8 cellular contexts compared by ENCODE assay signal in genomic region chr17:68019675-68020450, GRCh38. TPM values are rescaled to one million over a fixed set of nuclear protein-coding genes. Genes with fewer than 3 reads are reported as not detected.
DNase-seq lines count a peak whose midpoint lies in the region; ATAC-seq, FAIRE-seq and TF ChIP-seq lines count a peak whose summit lies in the region.

No MANE protein-coding gene starts in this region.

- 1 to 2% (median 1%) methylated on average over 20 to 54 of the region's 54 CpGs for WGBS in adrenal gland, 4 donors
- WGBS in heart left ventricle, 4 donors, result 1% methylated on average over 36 to 54 of the region's 54 CpGs

- intact Hi-C loops in adrenal gland (cut with DNase I) (loop anchor here in 1 of 2 donors (10.0 kb wide), 1 partner anchor 55 kb away; no protein-coding TSS in a partner anchor), heart left ventricle (cut with DNase I) (loop anchor here in 3 of 10 donors (1.0 to 2.0 kb wide), 2 partner anchors 27 kb away; no protein-coding TSS in a partner anchor)

- H3K27me3 Mint-ChIP-seq in type B pancreatic cell, result peaks cover 12% of the 10 kb centered on the region

- TF ChIP-seq CTCF in adrenal gland (IDR thresholded peaks at IDR 0.05) (peak in 5 of 6 experiments; percentile 42 to 83 (median 67)), heart left ventricle (IDR thresholded peaks at IDR 0.05) (peak; percentile 31 to 55 (median 44)), type B pancreatic cell (conservative IDR thresholded peaks at IDR 0.05) (peak; percentile 75)

- H3K4me3 ChIP-seq in adrenal gland (peak overlapping the region in 2 of 4 donors; percentile 60 to 64), heart left ventricle (peak overlapping the region; percentile 43 to 77 (median 65))

- H3K9me3 Mint-ChIP-seq in type B pancreatic cell, result no peaks in the 10 kb centered on the region

- H3K4me3 Mint-ChIP-seq in type B pancreatic cell, result peak overlapping the region; percentile 91

- H3K4me1 Mint-ChIP-seq in type B pancreatic cell (ENCODE audit: unreplicated experiment), result peaks cover 5% of the 10 kb centered on the region

- H3K27me3 ChIP-seq in adrenal gland (no peaks in the 10 kb centered on the region), heart left ventricle (no peaks in the 10 kb centered on the region)

- H3K36me3 Mint-ChIP-seq in type B pancreatic cell, result peaks cover 4% of the 10 kb centered on the region

- peaks cover 0 to 4% of the 10 kb centered on the region in 2 donors for H3K4me1 ChIP-seq in adrenal gland (replicated peaks in 1 of 2)
- H3K4me1 ChIP-seq in heart left ventricle, result peaks cover 0 to 7% (median 5%) of the 10 kb centered on the region in 12 donors

- peak overlapping the region; percentile 95 for H3K27ac Mint-ChIP-seq in type B pancreatic cell

- H3K36me3 ChIP-seq in adrenal gland (replicated peaks in 1 of 2), result no peaks in the 10 kb centered on the region
- no peaks in the 10 kb centered on the region for H3K36me3 ChIP-seq in heart left ventricle

- H3K9me3 ChIP-seq in adrenal gland (replicated peaks in 1 of 3), result no peaks in the 10 kb centered on the region
- no peaks in the 10 kb centered on the region for H3K9me3 ChIP-seq in heart left ventricle

- H3K27ac ChIP-seq in adrenal gland, result peak overlapping the region in 4 of 5 donors; percentile 58 to 89 (median 78)
- H3K27ac ChIP-seq in heart left ventricle, result peak overlapping the region; percentile 68 to 92 (median 90)

- TF ChIP-seq POLR2A in GM12892 (IDR thresholded peaks at IDR 0.05; ENCODE audit: low read depth, low read length) (peak; percentile 78), adrenal gland (IDR thresholded peaks at IDR 0.05) (peak; percentile 69 to 81), heart left ventricle (IDR thresholded peaks at IDR 0.05) (peak in 1 of 2 donors; percentile 69)

- peak; percentile 94 for FAIRE-seq in GM12892 (lab: Jason Lieb, UNC)

- peak; percentile 94 for ATAC-seq in HG02840 (IDR thresholded peaks at IDR 0.05; ENCODE audit: low FRiP score, unreplicated experiment)
- peak; percentile 96 to 99 (median 98) for ATAC-seq in heart left ventricle

- DNase-seq in GM12892 (ENCODE audit: insufficient read length) (peak; percentile 95), NCI-H1417 treated with DMSO at 0.1 percent for 48 hours (lab: John Stamatoyannopoulos, UW) (peak; percentile 89), SW 1271 (lab: John Stamatoyannopoulos, UW) (peak; percentile 84 to 92), adrenal gland (peak; percentile 95 to 99 (median 96)), heart left ventricle (peak; percentile 95 to 98 (median 96)), pons (ENCODE audit: low spot score) (peak; percentile 97), type B pancreatic cell (ENCODE audit: extremely low spot score, unreplicated experiment) (peak; percentile 99)

RNA-seq across cellular contexts. Expression of gene KPNA2, which starts 15.7 kb away (rescaled TPM):
- polyA plus RNA-seq in GM12892 (2012; ENCODE audit: missing spikeins), result 88.5 TPM
- 10 to 100 TPM; 12.2 to 31.7 (median 22.8) TPM for total RNA-seq in adrenal gland
- polyA plus RNA-seq in adrenal gland, result 10 to 100 TPM in 1 of 3 donors, 1 to 10 TPM in 2; 5.1 to 38.7 (median 8.5) TPM
- 10 to 100 TPM; 12.6 to 50.7 (median 20.4) TPM for total RNA-seq in heart left ventricle
- 10 to 100 TPM; 10.6 to 37.9 TPM for polyA plus RNA-seq in heart left ventricle
- total RNA-seq in type B pancreatic cell (ENCODE audit: low replicate concordance), result 99.6 and 211 TPM in 2 replicates

RNA-seq across cellular contexts. Expression of gene C17orf58, which starts 23.6 kb away (rescaled TPM):
- 9.5 TPM for polyA plus RNA-seq in GM12892 (2012; ENCODE audit: missing spikeins)
- total RNA-seq in adrenal gland (10 to 100 TPM in 5 of 8 donors, 1 to 10 TPM in 3; 3.7 to 19.4 (median 11.0) TPM), heart left ventricle (10 to 100 TPM in 1 of 9 donors, 1 to 10 TPM in 8; 4.1 to 11.8 (median 5.3) TPM), type B pancreatic cell (ENCODE audit: low replicate concordance) (8.1 and 8.8 TPM in 2 replicates)
- polyA plus RNA-seq in adrenal gland (1 to 10 TPM; 6.2 to 9.7 (median 9.1) TPM), heart left ventricle (1 to 10 TPM; 6.8 to 7.2 TPM)
